ENCODE assay signal across 15 cellular contexts in genomic region chr20:51430198-51430950, GRCh38.
"Had no signal": no experiment of that assay in that cellular context is flagged by ENCODE, and none has a peak within 500 bp of the region (broad histone marks: within the 10 kb centered on the region; RNA-seq: fewer than 3 reads in every experiment).

No MANE protein-coding gene starts in this region.

- DNase-seq: activated B cell treated with CpG ODN at 0.5 μM for 24 hours; activated CD4-positive, alpha-beta T cell treated with anti-CD3 and anti-CD28 coated beads, Interleukin-2, amount 10 ng/mL, durations not matched to agents 24 days and 14 days; activated CD8-positive, alpha-beta T cell treated with anti-CD3 and anti-CD28 coated beads for 36 hours; activated gamma-delta T cell; activated T-cell treated with anti-CD3 and anti-CD28 coated beads, Interleukin-2, amount 50 U/mL, for 4 hours; dermis blood vessel endothelial cell; effector memory CD4-positive, alpha-beta T cell; heart right ventricle; T-helper 9 cell; testis; upper lobe of right lung had no signal

- H3K9me3 Mint-ChIP-seq: activated B cell treated with CpG ODN at 0.5 μM for 24 hours; activated CD4-positive, alpha-beta T cell treated with anti-CD3 and anti-CD28 coated beads, Interleukin-2, amount 10 ng/mL, durations not matched to agents 24 days and 14 days; activated CD8-positive, alpha-beta T cell treated with anti-CD3 and anti-CD28 coated beads for 36 hours; activated naive CD4-positive, alpha-beta T cell treated with anti-CD3 and anti-CD28 coated beads, Interleukin-2, amount 50 U/mL, for 24 hours; activated T-cell treated with anti-CD3 and anti-CD28 coated beads, Interleukin-2, amount 50 U/mL, for 4 hours; neural crest cell had no signal

- H3K27me3 Mint-ChIP-seq: activated B cell treated with CpG ODN at 0.5 μM for 24 hours; activated CD4-positive, alpha-beta T cell treated with anti-CD3 and anti-CD28 coated beads, Interleukin-2, amount 10 ng/mL, durations not matched to agents 24 days and 14 days; activated CD8-positive, alpha-beta T cell treated with anti-CD3 and anti-CD28 coated beads for 36 hours; activated naive CD4-positive, alpha-beta T cell treated with anti-CD3 and anti-CD28 coated beads, Interleukin-2, amount 50 U/mL, for 24 hours had no signal

- H3K4me3 Mint-ChIP-seq: activated B cell treated with CpG ODN at 0.5 μM for 24 hours; activated CD8-positive, alpha-beta T cell treated with anti-CD3 and anti-CD28 coated beads for 36 hours; activated naive CD4-positive, alpha-beta T cell treated with anti-CD3 and anti-CD28 coated beads, Interleukin-2, amount 50 U/mL, for 24 hours; activated T-cell treated with anti-CD3 and anti-CD28 coated beads, Interleukin-2, amount 50 U/mL, for 4 hours had no signal

- H3K9me3 ChIP-seq: esophagus muscularis mucosa, gastroesophageal sphincter, heart right ventricle, testis, upper lobe of right lung had no signal

- H3K27ac ChIP-seq: esophagus muscularis mucosa, gastroesophageal sphincter, heart right ventricle, testis, upper lobe of right lung had no signal

- H3K27me3 ChIP-seq: esophagus muscularis mucosa, gastroesophageal sphincter, heart right ventricle, testis, upper lobe of right lung had no signal

- ATAC-seq: activated CD8-positive, alpha-beta T cell treated with anti-CD3 and anti-CD28 coated beads for 36 hours; gastroesophageal sphincter; upper lobe of right lung had no signal

- H3K4me3 ChIP-seq: esophagus muscularis mucosa, gastroesophageal sphincter, heart right ventricle, testis, upper lobe of right lung had no signal
